In genomic region chr1:153728305-153729066, GRCh38 we compare ENCODE assay signal across 8 cellular contexts. TPM values are rescaled to one million over a fixed set of nuclear protein-coding genes. Genes with fewer than 3 reads are reported as not detected.
A peak's percentile ranks its signal among the peaks of the same experiment; 100 is the strongest.
DNase-seq lines count a peak whose midpoint lies in the region; ATAC-seq and TF ChIP-seq lines count a peak whose summit lies in the region.

No MANE protein-coding gene starts in this region.

- POLR2A ChIA-PET in naive thymus-derived CD4-positive, alpha-beta T cell (lab: Charles Lee): interaction anchor here (0.6 to 2.2 kb wide), 14 partner anchors 13 to 250 kb away, joined by 3 to 10 read pairs (median 4); partner anchors contain the start of genes CHTOP, GATAD2B, S100A6 and SNAPIN

- H3K27me3 ChIP-seq in naive thymus-derived CD4-positive, alpha-beta T cell (ENCODE audit: control insufficient read depth in 2 of 2, insufficient read depth in 2 of 2, low read length in 2 of 2): no peaks in the 10 kb centered on the region
- H3K27me3 ChIP-seq in stomach smooth muscle (ENCODE audit: control insufficient read depth in 1 of 2, insufficient read depth in 2 of 2, low read length in 2 of 2): no peaks in the 10 kb centered on the region

- peak; percentile 2 to 35 for DNase-seq in NCI-H524 (lab: John Stamatoyannopoulos, UW)
- no peak for DNase-seq in NCI-H524 treated with DMSO at 0.1 percent for 48 hours (lab: John Stamatoyannopoulos, UW)
- DNase-seq in NCI-H226: peak; percentile 37
- peak in 2 of 3 experiments; percentile 9 to 14 for DNase-seq in activated CD8-positive, alpha-beta memory T cell treated with anti-CD3 and anti-CD28 coated beads for 48 hours (ENCODE audit: low read depth in 2 of 3, low spot score in 2 of 3)
- peak; percentile 67 to 78 for DNase-seq in erythroblast (lab: John Stamatoyannopoulos, UW)
- DNase-seq in naive thymus-derived CD4-positive, alpha-beta T cell: peak in 4 of 9 donors; percentile 11 to 46 (median 30)

- intact Hi-C loops in naive thymus-derived CD4-positive, alpha-beta T cell (cut with micrococcal nuclease): loop anchor here (1.0 to 5.0 kb wide), 5 partner anchors 54 to 544 kb away; partner anchors contain the start of genes CRTC2 (in 1 of the 2), HAX1 (in 1 of the 2), S100A3 (in 1 of the 2) and S100A4 (in 1 of the 2)

- peak overlapping the region; percentile 92 for H3K4me3 ChIP-seq in naive thymus-derived CD4-positive, alpha-beta T cell (ENCODE audit: low read length)
- H3K4me3 ChIP-seq in stomach smooth muscle (ENCODE audit: low read length in 2 of 2): peak overlapping the region; percentile 95 to 99

- H3K27ac Mint-ChIP-seq in naive thymus-derived CD4-positive, alpha-beta T cell: peak overlapping the region; percentile 89 to 98 (median 95)

- no peak for ATAC-seq in naive thymus-derived CD4-positive, alpha-beta T cell
- ATAC-seq in HG02852 (IDR thresholded peaks at IDR 0.05; ENCODE audit: unreplicated experiment): no peak

- H3K4me1 Mint-ChIP-seq in naive thymus-derived CD4-positive, alpha-beta T cell: peaks cover 7 to 33% (median 31%) of the 10 kb centered on the region in 7 donors

- peaks cover 11 to 15% of the 10 kb centered on the region in 2 donors for H3K4me1 ChIP-seq in naive thymus-derived CD4-positive, alpha-beta T cell (ENCODE audit: control insufficient read depth in 2 of 2, insufficient read depth in 2 of 2, low read length in 2 of 2)
- H3K4me1 ChIP-seq in stomach smooth muscle (ENCODE audit: control insufficient read depth, insufficient read depth, low read length): peaks cover 11% of the 10 kb centered on the region

- H3K9me3 ChIP-seq in naive thymus-derived CD4-positive, alpha-beta T cell (ENCODE audit: control insufficient read depth in 2 of 3, low read length in 3 of 3): no peaks in the 10 kb centered on the region
- H3K9me3 ChIP-seq in stomach smooth muscle (ENCODE audit: control insufficient read depth in 2 of 2, low read length in 2 of 2): no peaks in the 10 kb centered on the region

- peaks cover 0 to 2% (median 0%) of the 10 kb centered on the region in 5 donors for H3K27me3 Mint-ChIP-seq in naive thymus-derived CD4-positive, alpha-beta T cell

- no peaks in the 10 kb centered on the region for H3K9me3 Mint-ChIP-seq in naive thymus-derived CD4-positive, alpha-beta T cell

- H3K9ac ChIP-seq in stomach smooth muscle (ENCODE audit: low read length in 2 of 2): peak overlapping the region; percentile 99 to 100

- peaks cover 0 to 2% (median 0%) of the 10 kb centered on the region in 3 experiments for H3K36me3 ChIP-seq in naive thymus-derived CD4-positive, alpha-beta T cell (ENCODE audit: control insufficient read depth in 2 of 3, insufficient read depth in 3 of 3, low read length in 3 of 3)
- peaks cover 0 to 6% of the 10 kb centered on the region in 2 donors for H3K36me3 ChIP-seq in stomach smooth muscle (ENCODE audit: control insufficient read depth in 2 of 2, insufficient read depth in 2 of 2, low read length in 2 of 2)

- CTCF ChIA-PET in naive thymus-derived CD4-positive, alpha-beta T cell (lab: Charles Lee): interaction anchor here (0.6 kb wide), 1 partner anchor 57 kb away, joined by 4 read pairs; no protein-coding TSS in a partner anchor

- peaks cover 0 to 17% (median 6%) of the 10 kb centered on the region in 5 donors for H3K36me3 Mint-ChIP-seq in naive thymus-derived CD4-positive, alpha-beta T cell

- H3K27ac ChIP-seq in naive thymus-derived CD4-positive, alpha-beta T cell (ENCODE audit: low read depth, low read length): peak overlapping the region; percentile 94
- H3K27ac ChIP-seq in stomach smooth muscle (ENCODE audit: low read length): peak overlapping the region; percentile 98

- no peak for TF ChIP-seq POLR2A in erythroblast (IDR thresholded peaks at IDR 0.05; ENCODE audit: low read length)

- peak overlapping the region; percentile 82 to 97 (median 92) for H3K4me3 Mint-ChIP-seq in naive thymus-derived CD4-positive, alpha-beta T cell

RNA-seq across cellular contexts. Expression of gene INTS3, which starts 0.6 kb away (rescaled TPM):
- 10 to 100 TPM; 43.6 to 68.1 (median 56.8) TPM for total RNA-seq in naive thymus-derived CD4-positive, alpha-beta T cell
- 10 to 100 TPM in 1 of 2 donors, 1 to 10 TPM in 1; 9.5 to 14.1 TPM for polyA plus RNA-seq in naive thymus-derived CD4-positive, alpha-beta T cell

RNA-seq across cellular contexts. Expression of gene SLC27A3, which starts 46.7 kb away (rescaled TPM):
- total RNA-seq in naive thymus-derived CD4-positive, alpha-beta T cell: 10 to 100 TPM in 4 of 5 experiments, 1 to 10 TPM in 1; 9.1 to 34.2 (median 11.6) TPM
- polyA plus RNA-seq in naive thymus-derived CD4-positive, alpha-beta T cell: 1 to 10 TPM; 3.4 to 7.2 TPM

RNA-seq across cellular contexts. Expression of gene NPR1, which starts 50.0 kb away (rescaled TPM):
- not detected for total RNA-seq in naive thymus-derived CD4-positive, alpha-beta T cell
- polyA plus RNA-seq in naive thymus-derived CD4-positive, alpha-beta T cell: not detected

RNA-seq across cellular contexts. Expression of gene ILF2, which starts 57.7 kb away (rescaled TPM):
- 100 to 1,000 TPM in 3 of 5 experiments, 10 to 100 TPM in 2; 83.6 to 177 (median 113) TPM for total RNA-seq in naive thymus-derived CD4-positive, alpha-beta T cell
- 100 to 1,000 TPM; 147 to 166 TPM for polyA plus RNA-seq in naive thymus-derived CD4-positive, alpha-beta T cell
